Comparison of ENCODE assay signal across 8 cellular contexts in genomic region chr7:7257899-7258692, GRCh38.
DNase-seq lines count a peak whose midpoint lies in the region; ATAC-seq and TF ChIP-seq lines count a peak whose summit lies in the region.

No MANE protein-coding gene starts in this region.

- H3K27me3 ChIP-seq in effector memory CD4-positive, alpha-beta T cell (replicated peaks; ENCODE audit: control insufficient read depth, insufficient read depth, low read length, poor library complexity, severe bottlenecking), result no peaks in the 10 kb centered on the region
- no peaks in the 10 kb centered on the region for H3K27me3 ChIP-seq in A673 (replicated peaks; ENCODE audit: insufficient read depth, low read depth, low read length, poor library complexity)
- H3K27me3 ChIP-seq in aorta (ENCODE audit: control insufficient read depth in 1 of 2, insufficient read depth in 2 of 2, low read length in 1 of 2), result no peaks in the 10 kb centered on the region

- peak overlapping the region; percentile 64 for H3K27ac ChIP-seq in effector memory CD4-positive, alpha-beta T cell (ENCODE audit: insufficient read depth, low read length, poor library complexity, severe bottlenecking)
- H3K27ac ChIP-seq in A673 (ENCODE audit: low read depth, low read length, poor library complexity, severe bottlenecking) (no peak overlapping the region), aorta (ENCODE audit: low read depth in 1 of 2, low read length in 2 of 2) (no peak overlapping the region)

- no TSS peak for BruUV-seq in A673 (replicated peaks; lab: Mats Ljungman, UMichigan)

- DNase-seq in GM12864 (ENCODE audit: low read depth), result peak; percentile 81
- no peak for DNase-seq in effector memory CD4-positive, alpha-beta T cell
- DNase-seq in A673 (ENCODE audit: low spot score), result no peak
- DNase-seq in Right ventricle myocardium inferior (ENCODE audit: missing footprints), result no peak
- no peak for DNase-seq in stimulated activated naive CD4-positive, alpha-beta T cell treated with Interleukin-2 at 50 U/mL for 16 hours (lab: John Stamatoyannopoulos, UW)
- no peak for DNase-seq in aorta

- WGBS in aorta, 2 donors, result 80 to 82% methylated on average over 7 of the region's 7 CpGs

- H3K36me3 ChIP-seq in effector memory CD4-positive, alpha-beta T cell (ENCODE audit: control insufficient read depth, insufficient read depth, low read length), result no peaks in the 10 kb centered on the region
- H3K36me3 ChIP-seq in A673 (ENCODE audit: insufficient read depth, low read length, poor library complexity, severe bottlenecking), result no peaks in the 10 kb centered on the region
- peaks cover 0 to 3% of the 10 kb centered on the region in 2 donors for H3K36me3 ChIP-seq in aorta (ENCODE audit: control insufficient read depth in 1 of 2, insufficient read depth in 2 of 2, low read length in 1 of 2)

- CTCF ChIA-PET in A673 (lab: Charles Lee), result no interaction called here

- no peaks in the 10 kb centered on the region for H3K9me3 ChIP-seq in effector memory CD4-positive, alpha-beta T cell (ENCODE audit: control insufficient read depth, low read length)
- H3K9me3 ChIP-seq in A673 (ENCODE audit: low read depth, low read length, poor library complexity, severe bottlenecking), result no peaks in the 10 kb centered on the region
- H3K9me3 ChIP-seq in aorta (ENCODE audit: control insufficient read depth, low read length), result peaks cover 1% of the 10 kb centered on the region

- POLR2A ChIA-PET in A673 (lab: Charles Lee; ENCODE audit: low non-redundant PET), result no interaction called here

- H3K4me3 ChIP-seq in GM12864 (ENCODE audit: low read depth, low read length) (peak overlapping the region; percentile 3; the same call in 1 of the 2 replicates), A673 (ENCODE audit: low read depth, low read length, poor library complexity, severe bottlenecking) (no peak overlapping the region), aorta (ENCODE audit: low read length in 2 of 2) (no peak overlapping the region)
- H3K4me3 ChIP-seq in effector memory CD4-positive, alpha-beta T cell (ENCODE audit: insufficient read depth, low read depth, low read length, poor library complexity, severe bottlenecking), result peak overlapping the region; percentile 46

- TF ChIP-seq CTCF in GM12864 (IDR thresholded peaks at IDR 0.05; ENCODE audit: low read depth, low read length, missing control alignments) (no peak), A673 (conservative IDR thresholded peaks at IDR 0.05; ENCODE audit: low read depth, low read length) (no peak)

- ATAC-seq in GM21367 (IDR thresholded peaks at IDR 0.05; ENCODE audit: unreplicated experiment) (peak; percentile 88), HG03558 (IDR thresholded peaks at IDR 0.05; ENCODE audit: extremely low read depth, unreplicated experiment) (peak; percentile 70), Right ventricle myocardium inferior (no peak), aorta (ENCODE audit: low FRiP score) (no peak)

- intact Hi-C loops in A673 (cut with micrococcal nuclease; ENCODE audit: unreplicated experiment), result no loop called here
- intact Hi-C loops in Right ventricle myocardium inferior (cut with DNase I), result loop anchor here (5.0 kb wide), 2 partner anchors 76 to 156 kb away; partner anchors contain the start of gene C1GALT1
- intact Hi-C loops in aorta (cut with DNase I), result no loop called here

- H3K4me1 ChIP-seq in effector memory CD4-positive, alpha-beta T cell (ENCODE audit: control insufficient read depth, insufficient read depth, low read length, poor library complexity, severe bottlenecking), result peaks cover 7% of the 10 kb centered on the region
- H3K4me1 ChIP-seq in A673 (ENCODE audit: insufficient read depth, low read length, poor library complexity, severe bottlenecking) (no peaks in the 10 kb centered on the region), aorta (ENCODE audit: control insufficient read depth in 1 of 2, insufficient read depth in 2 of 2, low read length in 2 of 2) (no peaks in the 10 kb centered on the region)

Comparison
In these comparisons a context has a peak if more than half of its experiments do, and no peak if none do; other contexts are left out.
1. H3K4me3 ChIP-seq: peak in GM12864 (single experiment) and effector memory CD4-positive, alpha-beta T cell (single experiment); none in A673 (single experiment) and aorta (0 of 2).
2. ATAC-seq: peak in GM21367 (single experiment) and HG03558 (single experiment); none in Right ventricle myocardium inferior (single experiment) and aorta (single experiment).